9 cellular contexts compared by ENCODE assay signal in genomic region chr17:81254955-81255717, GRCh38. TPM values are rescaled to one million over a fixed set of nuclear protein-coding genes. Genes with fewer than 3 reads are reported as not detected.
DNase-seq lines count a peak whose midpoint lies in the region; ATAC-seq and TF ChIP-seq lines count a peak whose summit lies in the region.
"Had no signal": no experiment of that assay in that cellular context is flagged by ENCODE, and none has a peak within 500 bp of the region (broad histone marks: within the 10 kb centered on the region; RNA-seq: fewer than 3 reads in every experiment).

No MANE protein-coding gene starts in this region.

- H3K4me3 ChIP-seq in MM.1S (ENCODE audit: low read length) = no peak overlapping the region

- no peak overlapping the region for H3K9ac ChIP-seq in MM.1S (ENCODE audit: low read length)

- ATAC-seq in GM21723 (IDR thresholded peaks at IDR 0.05; ENCODE audit: unreplicated experiment) = no peak

- no peak overlapping the region for H3K4me2 ChIP-seq in MM.1S (ENCODE audit: low read depth, low read length)

- H3K27ac ChIP-seq in RWPE1 (peak overlapping the region; percentile 91), epithelial cell of prostate (no peak overlapping the region), MM.1S (ENCODE audit: low read length) (no peak overlapping the region)
- H3K27ac ChIP-seq: 22Rv1 had no signal

- H4K20me1 ChIP-seq in MM.1S (ENCODE audit: insufficient read depth, low read length) = no peaks in the 10 kb centered on the region

- H3K9me3 ChIP-seq in MM.1S (replicated peaks; ENCODE audit: insufficient read depth, low read length) = no peaks in the 10 kb centered on the region

- H3K36me3 ChIP-seq in MM.1S (replicated peaks; ENCODE audit: insufficient read depth, low read length) = peaks cover 3% of the 10 kb centered on the region; the same call in 1 of the 2 replicates

- CTCF ChIA-PET in RWPE1 (lab: Yijun Ruan, JAX) = interaction anchor here (0.6 to 2.0 kb wide), 14 partner anchors 68 to 249 kb away, joined by 3 to 20 read pairs (median 4); no protein-coding TSS in a partner anchor

- peak; percentile 27 for DNase-seq in DMS53 (lab: John Stamatoyannopoulos, UW)
- no peak for DNase-seq in DMS53 treated with DMSO at 0.1 percent for 48 hours (lab: John Stamatoyannopoulos, UW; ENCODE audit: unreplicated experiment)
- DNase-seq in RWPE1 (ENCODE audit: low spot score) = peak; percentile 82
- DNase-seq in epithelial cell of prostate (ENCODE audit: low read depth, low spot score) = peak; percentile 12
- DNase-seq in mucosa of gallbladder (ENCODE audit: low spot score) = peak; percentile 90
- DNase-seq in MM.1S = no peak
- DNase-seq in GM13977 (ENCODE audit: low spot score) = no peak

- POLR2A ChIA-PET in RWPE1 (lab: Yijun Ruan, JAX; ENCODE audit: low non-redundant PET) = interaction anchor here (0.6 kb wide), 1 partner anchor 137 kb away, joined by 4 read pairs; no protein-coding TSS in a partner anchor

- no peak overlapping the region for H2AFZ ChIP-seq in MM.1S (ENCODE audit: low read length)

- H3F3A ChIP-seq in MM.1S (ENCODE audit: insufficient read depth, low read length) = no peaks in the 10 kb centered on the region

- no peaks in the 10 kb centered on the region for H3K27me3 ChIP-seq in MM.1S (replicated peaks; ENCODE audit: insufficient read depth, low read length)

- TF ChIP-seq CTCF in RWPE1 (conservative IDR thresholded peaks at IDR 0.05; ENCODE audit: low read depth) (peak; percentile 89), MM.1S (IDR thresholded peaks at IDR 0.05; ENCODE audit: low read length) (no peak), GM13977 (IDR thresholded peaks at IDR 0.05; ENCODE audit: extremely low read depth, insufficient read depth, missing control alignments) (no peak)

- no peaks in the 10 kb centered on the region for H3K79me2 ChIP-seq in MM.1S (ENCODE audit: low read length)

- no peaks in the 10 kb centered on the region for H3K9me2 ChIP-seq in MM.1S (replicated peaks; ENCODE audit: insufficient read depth, low read length)

- no peaks in the 10 kb centered on the region for H3K4me1 ChIP-seq in MM.1S (ENCODE audit: low read length)

- in situ Hi-C loops in GM13977 (cut with MboI; ENCODE audit: low pct_unique_long_range_greater_than_20kb, low sequenced_read_pairs, unreplicated experiment) = no loop called here

RNA-seq across cellular contexts. Expression of gene NDUFAF8, which starts 16.0 kb away (rescaled TPM):
- 38.1 TPM for total RNA-seq in mucosa of gallbladder

RNA-seq across cellular contexts. Expression of gene TEPSIN, which starts 16.3 kb away (rescaled TPM):
- 57.9 TPM for total RNA-seq in mucosa of gallbladder

RNA-seq across cellular contexts. Expression of gene CEP131, which starts 32.4 kb away (rescaled TPM):
- total RNA-seq in mucosa of gallbladder = 12.7 TPM

RNA-seq across cellular contexts. Expression of gene SLC38A10, which starts 40.0 kb away (rescaled TPM):
- 135 TPM for total RNA-seq in mucosa of gallbladder

Comparison
In these comparisons a context has a peak if more than half of its experiments do, and no peak if none do; other contexts are left out.
1. DNase-seq: peak in DMS53 (single experiment), RWPE1 (single experiment), epithelial cell of prostate (single experiment) and mucosa of gallbladder (single experiment); none in DMS53 treated with DMSO at 0.1 percent for 48 hours (single experiment), MM.1S (single experiment) and GM13977 (single experiment).